ENCODE assay signal across 9 cellular contexts in genomic region chr20:51700809-51701285, GRCh38.
A peak's percentile ranks its signal among the peaks of the same experiment; 100 is the strongest.
DNase-seq lines count a peak whose midpoint lies in the region; ATAC-seq and TF ChIP-seq lines count a peak whose summit lies in the region.
"Had no signal": no experiment of that assay in that cellular context is flagged by ENCODE, and none has a peak within 500 bp of the region (broad histone marks: within the 10 kb centered on the region; RNA-seq: fewer than 3 reads in every experiment).

No MANE protein-coding gene starts in this region.

- no peak overlapping the region for H3K4me3 Mint-ChIP-seq in activated CD4-positive, alpha-beta memory T cell treated with anti-CD3 and anti-CD28 coated beads, Interleukin-2, amount 10 ng/mL, durations not matched to agents 7 days and 5 days
- H3K4me3 Mint-ChIP-seq: CD4-positive, CD25-positive, alpha-beta regulatory T cell had no signal

- ATAC-seq in left lobe of liver = peak; percentile 86

- H3K4me1 Mint-ChIP-seq in activated CD4-positive, alpha-beta memory T cell treated with anti-CD3 and anti-CD28 coated beads, Interleukin-2, amount 10 ng/mL, durations not matched to agents 7 days and 5 days = peaks cover 7% of the 10 kb centered on the region

- POLR2A ChIA-PET in activated CD4-positive, alpha-beta memory T cell treated with anti-CD3 and anti-CD28 coated beads, Interleukin-2, amount 10 ng/mL, durations not matched to agents 7 days and 5 days (lab: Charles Lee) = no interaction called here

- no peak overlapping the region for H3K27ac Mint-ChIP-seq in activated CD4-positive, alpha-beta memory T cell treated with anti-CD3 and anti-CD28 coated beads, Interleukin-2, amount 10 ng/mL, durations not matched to agents 7 days and 5 days
- H3K27ac Mint-ChIP-seq: CD4-positive, CD25-positive, alpha-beta regulatory T cell had no signal

- H3K27me3 Mint-ChIP-seq in activated CD4-positive, alpha-beta memory T cell treated with anti-CD3 and anti-CD28 coated beads, Interleukin-2, amount 10 ng/mL, durations not matched to agents 7 days and 5 days = peaks cover 44% of the 10 kb centered on the region

- DNase-seq in NCI-H345 (lab: John Stamatoyannopoulos, UW) = peak; percentile 5
- no peak for DNase-seq in NCI-H345 treated with DMSO at 0.1 percent for 48 hours (lab: John Stamatoyannopoulos, UW; ENCODE audit: unreplicated experiment)
- peak; percentile 28 for DNase-seq in LNCaP clone FGC (ENCODE audit: low read depth)
- DNase-seq in astrocyte of the hippocampus (ENCODE audit: low read depth, low spot score) = peak; percentile 49
- no peak for DNase-seq in left lobe of liver (ENCODE audit: low spot score)
- no peak for DNase-seq in activated CD8-positive, alpha-beta memory T cell treated with anti-CD3 and anti-CD28 coated beads, Interleukin-2, amount 50 U/mL, for 4 hours
- no peak for DNase-seq in activated CD4-positive, alpha-beta memory T cell treated with anti-CD3 and anti-CD28 coated beads, Interleukin-2, amount 10 ng/mL, durations not matched to agents 7 days and 5 days
- no peak for DNase-seq in activated CD4-positive, alpha-beta T cell treated with anti-CD3 and anti-CD28 coated beads for 4 hours

- H3K4me3 ChIP-seq in LNCaP clone FGC (ENCODE audit: low read depth, low read length) = no peak overlapping the region

- CTCF ChIA-PET in activated CD4-positive, alpha-beta memory T cell treated with anti-CD3 and anti-CD28 coated beads, Interleukin-2, amount 10 ng/mL, durations not matched to agents 7 days and 5 days (lab: Charles Lee) = interaction anchor here (0.7 to 1.3 kb wide), 9 partner anchors 12 to 384 kb away, joined by 3 to 4 read pairs (median 3); no protein-coding TSS in a partner anchor

- peak; percentile 62 for TF ChIP-seq CTCF in LNCaP clone FGC (IDR thresholded peaks at IDR 0.05; ENCODE audit: control insufficient read depth, extremely low read depth, insufficient read depth)

- H3K36me3 Mint-ChIP-seq in activated CD4-positive, alpha-beta memory T cell treated with anti-CD3 and anti-CD28 coated beads, Interleukin-2, amount 10 ng/mL, durations not matched to agents 7 days and 5 days (ENCODE audit: low read depth) = no peaks in the 10 kb centered on the region
- H3K36me3 Mint-ChIP-seq: CD4-positive, CD25-positive, alpha-beta regulatory T cell had no signal

- no peaks in the 10 kb centered on the region for H3K9me3 Mint-ChIP-seq in activated CD4-positive, alpha-beta memory T cell treated with anti-CD3 and anti-CD28 coated beads, Interleukin-2, amount 10 ng/mL, durations not matched to agents 7 days and 5 days
- H3K9me3 Mint-ChIP-seq: CD4-positive, CD25-positive, alpha-beta regulatory T cell had no signal

Comparison
In these comparisons a context has a peak if more than half of its experiments do, and no peak if none do; other contexts are left out.
1. DNase-seq: peak in NCI-H345 (single experiment), LNCaP clone FGC (single experiment) and astrocyte of the hippocampus (single experiment); none in NCI-H345 treated with DMSO at 0.1 percent for 48 hours (single experiment), left lobe of liver (single experiment), activated CD8-positive, alpha-beta memory T cell treated with anti-CD3 and anti-CD28 coated beads, Interleukin-2, amount 50 U/mL, for 4 hours (single experiment), activated CD4-positive, alpha-beta memory T cell treated with anti-CD3 and anti-CD28 coated beads, Interleukin-2, amount 10 ng/mL, durations not matched to agents 7 days and 5 days (single experiment) and activated CD4-positive, alpha-beta T cell treated with anti-CD3 and anti-CD28 coated beads for 4 hours (0 of 2).